Comparison of ENCODE assay signal across 8 cellular contexts in the genomic region with DNA sequence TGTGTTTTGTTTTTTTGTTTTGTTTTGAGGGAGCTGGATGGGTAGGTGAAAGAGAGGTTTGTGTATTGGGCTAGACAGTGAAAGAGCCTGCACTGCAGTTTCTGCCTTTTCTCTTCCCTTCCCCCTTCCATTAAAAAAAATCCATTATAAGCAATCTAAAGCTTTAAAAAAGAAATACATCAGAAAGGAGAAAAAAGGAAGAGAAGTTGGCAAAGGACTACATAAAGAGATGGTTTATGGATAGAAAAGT. TPM values are rescaled to one million over a fixed set of nuclear protein-coding genes. Genes with fewer than 3 reads are reported as not detected.
DNase-seq lines count a peak whose midpoint lies in the region; ATAC-seq, FAIRE-seq and TF ChIP-seq lines count a peak whose summit lies in the region.

No MANE protein-coding gene starts in this region.

- peaks cover 9% of the 10 kb centered on the region for H3K9me3 Mint-ChIP-seq in CD8-positive, alpha-beta T cell
- no peaks in the 10 kb centered on the region for H3K9me3 Mint-ChIP-seq in endodermal cell

- no peak overlapping the region for H2AFZ ChIP-seq in PC-9
- no peak overlapping the region for H2AFZ ChIP-seq in osteoblast (ENCODE audit: low read length)

- no peak for TF ChIP-seq POLR2A in H54 (IDR thresholded peaks at IDR 0.05; ENCODE audit: low read depth, low read length)

- H3K36me3 ChIP-seq in CD8-positive, alpha-beta T cell (ENCODE audit: insufficient read depth, low read length) = no peaks in the 10 kb centered on the region
- H3K36me3 ChIP-seq in PC-9 (ENCODE audit: low read depth) (no peaks in the 10 kb centered on the region), endodermal cell (ENCODE audit: control insufficient read depth, insufficient read depth, low read length) (no peaks in the 10 kb centered on the region), osteoblast (ENCODE audit: insufficient read depth, low read length) (no peaks in the 10 kb centered on the region)

- H4K20me1 ChIP-seq in PC-9 (ENCODE audit: insufficient read depth) (no peaks in the 10 kb centered on the region), osteoblast (ENCODE audit: insufficient read depth, low read length) (no peaks in the 10 kb centered on the region)

- CTCF ChIA-PET in CD8-positive, alpha-beta T cell (lab: Charles Lee) = interaction anchor here (1.0 to 7.5 kb wide), 5 partner anchors 10 to 103 kb away, joined by 4 to 70 read pairs (median 5); partner anchors contain the start of genes EEF2K and POLR3E
- CTCF ChIA-PET in PC-9 (lab: Charles Lee) = interaction anchor here (1.0 kb wide), 1 partner anchor 105 kb away, joined by 3 read pairs; no protein-coding TSS in a partner anchor

- peaks cover 2% of the 10 kb centered on the region for H3K27me3 Mint-ChIP-seq in CD8-positive, alpha-beta T cell (ENCODE audit: low read depth)
- peaks cover 2% of the 10 kb centered on the region for H3K27me3 Mint-ChIP-seq in endodermal cell (ENCODE audit: insufficient read depth)

- peak overlapping the region; percentile 74 for H3K4me2 ChIP-seq in PC-9
- peak overlapping the region; percentile 87 for H3K4me2 ChIP-seq in osteoblast (ENCODE audit: insufficient read depth, low read length)

- no peak for ATAC-seq in CD8-positive, alpha-beta T cell
- ATAC-seq in HG02938 (IDR thresholded peaks at IDR 0.05; ENCODE audit: unreplicated experiment) (no peak), GM21423 (IDR thresholded peaks at IDR 0.05; ENCODE audit: unreplicated experiment) (no peak)

- no peak overlapping the region for H3K9ac ChIP-seq in endodermal cell (ENCODE audit: extremely low read depth, low read length, poor library complexity, severe bottlenecking)

- no peak for TF ChIP-seq CTCF in CD8-positive, alpha-beta T cell (IDR thresholded peaks at IDR 0.05)
- TF ChIP-seq CTCF in PC-9 (conservative IDR thresholded peaks at IDR 0.05) = no peak
- TF ChIP-seq CTCF in endodermal cell (conservative IDR thresholded peaks at IDR 0.05) = no peak
- no peak for TF ChIP-seq CTCF in osteoblast (IDR thresholded peaks at IDR 0.05; ENCODE audit: extremely low read depth, low read depth, low read length)

- H3F3A ChIP-seq in PC-9 (ENCODE audit: insufficient read depth, low read depth) = peaks cover 33% of the 10 kb centered on the region; the same call in 1 of the 2 replicates

- intact Hi-C loops in CD8-positive, alpha-beta T cell (cut with DNase I, micrococcal nuclease) = loop anchor here (1.0 to 10.0 kb wide), 4 partner anchors 11 to 371 kb away; partner anchors contain the start of genes POLR3E (in 2 of the 2) and EEF2K (in 1 of the 2)
- intact Hi-C loops in PC-9 (cut with micrococcal nuclease; ENCODE audit: unreplicated experiment) = loop anchor here (1.0 to 10.0 kb wide), 3 partner anchors 11 to 1011 kb away; partner anchors contain the start of genes EEF2K and POLR3E

- peak overlapping the region; percentile 96 for H3K27ac Mint-ChIP-seq in CD8-positive, alpha-beta T cell
- H3K27ac Mint-ChIP-seq in endodermal cell = peak overlapping the region; percentile 78

- POLR2A ChIA-PET in CD8-positive, alpha-beta T cell (lab: Charles Lee) = interaction anchor here (2.4 kb wide), 1 partner anchor 102 kb away, joined by 19 read pairs; the partner anchor contains the start of gene POLR3E
- POLR2A ChIA-PET in PC-9 (lab: Charles Lee; ENCODE audit: unreplicated experiment) = no interaction called here

- no peak for FAIRE-seq in H54 (lab: Jason Lieb, UNC)

- H3K4me3 Mint-ChIP-seq in CD8-positive, alpha-beta T cell = peak overlapping the region; percentile 89
- peak overlapping the region; percentile 78 for H3K4me3 Mint-ChIP-seq in endodermal cell

- peak overlapping the region; percentile 70 for H3K4me3 ChIP-seq in CD8-positive, alpha-beta T cell (ENCODE audit: low read depth, low read length)
- H3K4me3 ChIP-seq in PC-9 = peak overlapping the region; percentile 79; the same call in 1 of the 2 replicates
- H3K4me3 ChIP-seq in endodermal cell (ENCODE audit: low read length) = no peak overlapping the region
- H3K4me3 ChIP-seq in osteoblast (ENCODE audit: insufficient read depth, low read length) = no peak overlapping the region

- BruUV-seq in PC-9 (replicated peaks; lab: Mats Ljungman, UMichigan) = no TSS peak

- no peak overlapping the region for H3K27ac ChIP-seq in CD8-positive, alpha-beta T cell (ENCODE audit: low read depth, low read length)
- no peak overlapping the region for H3K27ac ChIP-seq in PC-9
- no peak overlapping the region for H3K27ac ChIP-seq in endodermal cell (ENCODE audit: low read depth, low read length)
- no peak overlapping the region for H3K27ac ChIP-seq in osteoblast (ENCODE audit: low read depth, low read length)

- H3K9me2 ChIP-seq in PC-9 (ENCODE audit: insufficient read depth) = no peaks in the 10 kb centered on the region

- DNase-seq in CD8-positive, alpha-beta T cell = no peak
- DNase-seq in PC-9 (no peak), endodermal cell (no peak), osteoblast (ENCODE audit: insufficient read length, low spot score, missing footprints) (no peak), H54 (ENCODE audit: insufficient read length, low spot score) (no peak), OCI-M2 (lab: John Stamatoyannopoulos, UW; ENCODE audit: unreplicated experiment) (no peak)

- no peaks in the 10 kb centered on the region for H3K27me3 ChIP-seq in CD8-positive, alpha-beta T cell (ENCODE audit: insufficient read depth, low read length)
- H3K27me3 ChIP-seq in PC-9 (ENCODE audit: insufficient read depth, low read depth) = no peaks in the 10 kb centered on the region
- no peaks in the 10 kb centered on the region for H3K27me3 ChIP-seq in endodermal cell (ENCODE audit: control insufficient read depth, insufficient read depth, low read length, poor library complexity, severe bottlenecking)
- H3K27me3 ChIP-seq in osteoblast (ENCODE audit: insufficient read depth, low read length) = no peaks in the 10 kb centered on the region

- H3K79me2 ChIP-seq in PC-9 (ENCODE audit: low read depth) (no peaks in the 10 kb centered on the region), osteoblast (ENCODE audit: insufficient read depth, low read length) (no peaks in the 10 kb centered on the region)

- H3K4me1 Mint-ChIP-seq in CD8-positive, alpha-beta T cell (ENCODE audit: low read depth) = peaks cover 52% of the 10 kb centered on the region
- H3K4me1 Mint-ChIP-seq in endodermal cell = peaks cover 10% of the 10 kb centered on the region

- H3K9me3 ChIP-seq in CD8-positive, alpha-beta T cell (ENCODE audit: low read length) = no peaks in the 10 kb centered on the region
- no peaks in the 10 kb centered on the region for H3K9me3 ChIP-seq in PC-9 (ENCODE audit: insufficient read depth, low read depth)
- H3K9me3 ChIP-seq in endodermal cell (ENCODE audit: control insufficient read depth, low read length) = no peaks in the 10 kb centered on the region
- H3K9me3 ChIP-seq in osteoblast (ENCODE audit: low read depth, low read length) = no peaks in the 10 kb centered on the region

- H3K36me3 Mint-ChIP-seq in CD8-positive, alpha-beta T cell = peaks cover 9% of the 10 kb centered on the region
- H3K36me3 Mint-ChIP-seq in endodermal cell (ENCODE audit: low read depth) = no peaks in the 10 kb centered on the region

- peaks cover 43% of the 10 kb centered on the region for H3K4me1 ChIP-seq in CD8-positive, alpha-beta T cell (ENCODE audit: insufficient read depth, low read length)
- H3K4me1 ChIP-seq in PC-9 (replicated peaks; ENCODE audit: insufficient read depth) (peaks cover 24% of the 10 kb centered on the region), endodermal cell (ENCODE audit: control insufficient read depth, insufficient read depth, low read length) (no peaks in the 10 kb centered on the region), osteoblast (ENCODE audit: insufficient read depth, low read length) (peaks cover 30% of the 10 kb centered on the region)

RNA-seq across cellular contexts. Expression of gene EEF2K, which starts 10.7 kb away (rescaled TPM):
- total RNA-seq in CD8-positive, alpha-beta T cell = 10 to 100 TPM; 14.4 to 14.6 TPM
- total RNA-seq in PC-9 (2021) (29.8 and 34.7 TPM in 2 replicates), endodermal cell (10 to 100 TPM in 1 of 2 donors, 1 to 10 TPM in 1; 9.8 to 15.8 TPM), osteoblast (34.2 and 41.6 TPM in 2 replicates)
- polyA plus RNA-seq in endodermal cell (2013, experiment 1 of 2) = 6.8 TPM
- polyA plus RNA-seq in endodermal cell (2013, experiment 2 of 2) = 7.8 TPM

RNA-seq across cellular contexts. Expression of gene SDR42E2, which starts 33.1 kb away (rescaled TPM):
- 1 to 10 TPM; 1.1 to 1.2 TPM for total RNA-seq in CD8-positive, alpha-beta T cell
- total RNA-seq in PC-9 (2021) (not detected in 2 replicates), endodermal cell (not detected), osteoblast (not detected in 2 replicates)
- polyA plus RNA-seq in endodermal cell (2013, experiment 1 of 2) = 0.11 TPM
- polyA plus RNA-seq in endodermal cell (2013, experiment 2 of 2) = not detected

Comparison
In these comparisons a context has a peak if more than half of its experiments do, and no peak if none do; other contexts are left out.
1. H3K4me3 ChIP-seq: peak in CD8-positive, alpha-beta T cell (single experiment) and PC-9 (single experiment); none in endodermal cell (single experiment) and osteoblast (single experiment).